Comparison of ENCODE assay signal across 10 cellular contexts in genomic region chr11:12149672-12150225, GRCh38. TPM values are rescaled to one million over a fixed set of nuclear protein-coding genes. Genes with fewer than 3 reads are reported as not detected.
A peak's percentile ranks its signal among the peaks of the same experiment; 100 is the strongest.
DNase-seq lines count a peak whose midpoint lies in the region; ATAC-seq, FAIRE-seq and TF ChIP-seq lines count a peak whose summit lies in the region.
"Had no signal": no experiment of that assay in that cellular context is flagged by ENCODE, and none has a peak within 500 bp of the region (broad histone marks: within the 10 kb centered on the region; RNA-seq: fewer than 3 reads in every experiment).

No MANE protein-coding gene starts in this region.

- peak; percentile 59 for ATAC-seq in HepG2
- ATAC-seq in right lobe of liver = no peak
- no peak for ATAC-seq in HG03097 (IDR thresholded peaks at IDR 0.05; ENCODE audit: low FRiP score, unreplicated experiment)

- no peak for FAIRE-seq in HepG2 (lab: Jason Lieb, UNC)

- WGBS in HepG2 (ENCODE audit: low lambda C conversion rate) = 21% methylated on average over 6 of the region's 6 CpGs
- WGBS in right lobe of liver (ENCODE audit: insufficient coverage, low coverage, low lambda C conversion rate, missing lambda C conversion rate) = 73% methylated on average over 6 of the region's 6 CpGs
- 66 to 68% methylated on average over 6 of the region's 6 CpGs for WGBS in transverse colon (ENCODE audit: low coverage in 1 of 2), 2 donors

- TF ChIP-seq CTCF in HepG2 (CRISPR knock-in tag; IDR thresholded peaks at IDR 0.05) (no peak), right lobe of liver (IDR thresholded peaks at IDR 0.05) (no peak), transverse colon (IDR thresholded peaks at IDR 0.05) (no peak)

- H3K27me3 ChIP-seq in HepG2 (ENCODE audit: control insufficient read depth in 1 of 2, insufficient read depth in 2 of 2, low read length in 2 of 2) (no peaks in the 10 kb centered on the region; a peak in 1 of 5 replicates), right lobe of liver (no peaks in the 10 kb centered on the region), transverse colon (no peaks in the 10 kb centered on the region)

- CTCF ChIA-PET in HepG2 (lab: Yijun Ruan, JAX; ENCODE audit: low intra/inter-chr PET ratio, low total read pairs) = no interaction called here

- H3K4me1 ChIP-seq in HepG2 (ENCODE audit: insufficient read depth, low read length) = peaks cover 20% of the 10 kb centered on the region
- H3K4me1 ChIP-seq in right lobe of liver = no peaks in the 10 kb centered on the region
- peaks cover 1 to 8% (median 5%) of the 10 kb centered on the region in 4 donors for H3K4me1 ChIP-seq in transverse colon

- TF ChIP-seq RAD21 in HepG2 (CRISPR knock-in tag; IDR thresholded peaks at IDR 0.05) = no peak

- BruUV-seq in HepG2 (replicated peaks; lab: Mats Ljungman, UMichigan) = no TSS peak

- intact Hi-C loops in HepG2 (cut with micrococcal nuclease; ENCODE audit: unreplicated experiment) (no loop called here), right lobe of liver (cut with DNase I) (no loop called here), transverse colon (cut with DNase I; ENCODE audit: low total_unique reads) (no loop called here)

- H3K4me3 ChIP-seq in HepG2 (replicated peaks in 1 of 3; ENCODE audit: insufficient read depth in 1 of 3, low read depth in 2 of 3, low read length in 3 of 3) = peak overlapping the region in 1 of 3 experiments; percentile 7; a peak in 1 of 6 replicates
- H3K4me3 ChIP-seq in right lobe of liver = no peak overlapping the region
- H3K4me3 ChIP-seq in transverse colon = no peak overlapping the region

- H3K9me3 ChIP-seq in HepG2 (ENCODE audit: low read length) = no peaks in the 10 kb centered on the region
- no peaks in the 10 kb centered on the region for H3K9me3 ChIP-seq in right lobe of liver
- H3K9me3 ChIP-seq in transverse colon = no peaks in the 10 kb centered on the region

- H3K79me2 ChIP-seq in HepG2 (ENCODE audit: insufficient read depth, low read length) = no peaks in the 10 kb centered on the region

- H3K36me3 ChIP-seq in HepG2 (replicated peaks in 1 of 2; ENCODE audit: control insufficient read depth in 1 of 2, insufficient read depth in 2 of 2, low read length in 2 of 2) = no peaks in the 10 kb centered on the region
- H3K36me3 ChIP-seq in right lobe of liver = no peaks in the 10 kb centered on the region
- H3K36me3 ChIP-seq in transverse colon = peaks cover 0 to 7% (median 0%) of the 10 kb centered on the region in 4 donors

- H3K27ac ChIP-seq in HepG2 (ENCODE audit: extremely low read length, insufficient read depth, low read length) (no peak overlapping the region), right lobe of liver (no peak overlapping the region), cingulate gyrus (ENCODE audit: low read depth, low read length) (peak overlapping the region; percentile 69), transverse colon (no peak overlapping the region)

- TF ChIP-seq POLR2A in HepG2 (IDR thresholded peaks at IDR 0.05; ENCODE audit: insufficient read depth in 1 of 2, low read depth in 2 of 2, low read length in 2 of 2) (no peak), right lobe of liver (IDR thresholded peaks at IDR 0.05) (no peak), transverse colon (IDR thresholded peaks at IDR 0.05) (no peak)

- H3K9ac ChIP-seq in HepG2 (ENCODE audit: insufficient read depth, low read depth, low read length) = no peak overlapping the region

- POLR2A ChIA-PET in HepG2 (lab: Yijun Ruan, JAX) = no interaction called here

- peak overlapping the region; percentile 41 for H3K4me2 ChIP-seq in HepG2 (ENCODE audit: low read depth, low read length)

- no peak overlapping the region for H2AFZ ChIP-seq in HepG2 (ENCODE audit: low read length)

- no peak for TF ChIP-seq EP300 in HepG2 (IDR thresholded peaks at IDR 0.05; ENCODE audit: low read depth in 2 of 2, low read length in 2 of 2)
- TF ChIP-seq EP300 in HepG2 (CRISPR knock-in tag; IDR thresholded peaks at IDR 0.05; ENCODE audit: borderline replicate concordance) = no peak
- TF ChIP-seq EP300 in transverse colon (IDR thresholded peaks at IDR 0.05; ENCODE audit: low read depth) = no peak

- in situ Hi-C loops in HepG2 (cut with HindIII; ENCODE audit: extremely low pct_ligation_motif_present, low pct_unique_long_range_greater_than_20kb) (no loop called here), transverse colon (cut with MboI; ENCODE audit: low pct_ligation_motif_present in 1 of 4, low pct_unique_long_range_greater_than_20kb in 1 of 4, low sequenced_read_pairs in 3 of 4) (no loop called here)

- DNase-seq in HepG2 (ENCODE audit: low spot score) (no peak), right lobe of liver (no peak), NOMO-1 treated with DMSO at 0.1 percent for 48 hours (lab: John Stamatoyannopoulos, UW; ENCODE audit: unreplicated experiment) (peak; percentile 60), transverse colon (peak; percentile 1), COLO668 (lab: John Stamatoyannopoulos, UW; ENCODE audit: unreplicated experiment) (no peak), islet precursor cell (no peak)
- DNase-seq: activated gamma-delta T cell treated with Interleukin-2 at 50 U/mL for 16 hours, HCEC 1CT had no signal

- H4K20me1 ChIP-seq in HepG2 (ENCODE audit: insufficient read depth, low read length) = no peaks in the 10 kb centered on the region

TF ChIP-seq in HepG2, 621 proteins besides CTCF, POLR2A, EP300 and RAD21 (continues in another document):
- TF ChIP-seq ZBTB49 (CRISPR knock-in tag; IDR thresholded peaks at IDR 0.05; ENCODE audit: borderline replicate concordance) (no peak), ZNF678 (CRISPR knock-in tag; IDR thresholded peaks at IDR 0.05) (no peak), MAFK (conservative IDR thresholded peaks at IDR 0.05 in 1 of 2, IDR thresholded peaks at IDR 0.05 in 1 of 2; ENCODE audit: low read length in 2 of 2) (no peak), ATF5 (CRISPR knock-in tag; IDR thresholded peaks at IDR 0.05; ENCODE audit: low read depth) (no peak), ZNF670 (CRISPR knock-in tag; IDR thresholded peaks at IDR 0.05; ENCODE audit: borderline replicate concordance) (no peak), CENPBD1 (CRISPR knock-in tag; IDR thresholded peaks at IDR 0.05; ENCODE audit: borderline replicate concordance, low read depth) (no peak), NR0B2 (CRISPR knock-in tag; IDR thresholded peaks at IDR 0.05) (no peak)

RNA-seq across cellular contexts. Expression of gene MICAL2, which starts 39.4 kb away (rescaled TPM):
- total RNA-seq in HepG2 (2016; rRNA removed; fragmentation: Illumina TruSeq; extraction: Trizol) = 1.1 and 1.4 TPM in 2 replicates
- total RNA-seq in HepG2 (2016; cell fraction: cytosol; rRNA removed; fragmentation: Illumina TruSeq; extraction: Trizol; ENCODE audit: low read depth) = 0.18 and 0.51 TPM in 2 replicates
- total RNA-seq in HepG2 (2016; cell fraction: insoluble cytoplasmic fraction; rRNA removed; fragmentation: Illumina TruSeq; extraction: Trizol) = 1.1 and 1.7 TPM in 2 replicates
- 1.1 and 1.3 TPM in 2 replicates for total RNA-seq in HepG2 (2016; cell fraction: membrane; rRNA removed; fragmentation: Illumina TruSeq; extraction: Trizol)
- total RNA-seq in HepG2 (2016; cell fraction: nucleus; rRNA removed; fragmentation: Illumina TruSeq; extraction: Trizol) = 1.6 and 3.7 TPM in 2 replicates
- polyA plus RNA-seq in HepG2 (2011; rRNA removed) = 0.59 and 0.78 TPM in 2 replicates
- 0.46 and 0.50 TPM in 2 replicates for polyA plus RNA-seq in HepG2 (2011; cell fraction: cytosol; rRNA removed)
- polyA plus RNA-seq in HepG2 (2011; cell fraction: nucleus; rRNA removed) = 0.61 and 0.97 TPM in 2 replicates
- polyA plus RNA-seq in HepG2 (2012) = 0.48 and 1.6 TPM in 2 replicates
- polyA plus RNA-seq in HepG2 (2016; cell fraction: cytosol; fragmentation: Illumina TruSeq; extraction: Trizol; ENCODE audit: low read depth) = 0.29 and 0.53 TPM in 2 replicates
- 0.73 and 1.3 TPM in 2 replicates for polyA plus RNA-seq in HepG2 (2016; cell fraction: insoluble cytoplasmic fraction; fragmentation: Illumina TruSeq; extraction: Trizol; ENCODE audit: low read depth)
- 0.34 and 0.39 TPM in 2 replicates for polyA plus RNA-seq in HepG2 (2016; cell fraction: membrane; fragmentation: Illumina TruSeq; extraction: Trizol; ENCODE audit: low read depth)
- 1.2 and 2.1 TPM in 2 replicates for polyA plus RNA-seq in HepG2 (2016; cell fraction: nucleus; fragmentation: Illumina TruSeq; extraction: Trizol; ENCODE audit: insufficient read depth, low read depth)
- polyA minus RNA-seq in HepG2 (2011; rRNA and poly(A)+ RNA removed; ENCODE audit: low replicate concordance) = 1.6 and 8.6 TPM in 2 replicates
- 0.70 and 2.7 TPM in 2 replicates for polyA minus RNA-seq in HepG2 (2011; cell fraction: cytosol; rRNA and poly(A)+ RNA removed)
- polyA minus RNA-seq in HepG2 (2011; cell fraction: nucleus; rRNA and poly(A)+ RNA removed) = 2.4 and 3.5 TPM in 2 replicates
- total RNA-seq in right lobe of liver = 10 to 100 TPM; 17.0 to 50.7 (median 35.9) TPM
- 100 to 1,000 TPM; 309 to 483 (median 316) TPM for total RNA-seq in transverse colon

Comparison
In these comparisons a context has a peak if more than half of its experiments do, and no peak if none do; other contexts are left out.
1. DNase-seq: peak in NOMO-1 treated with DMSO at 0.1 percent for 48 hours (single experiment) and transverse colon (single experiment); none in HepG2 (single experiment), right lobe of liver (0 of 3), COLO668 (single experiment) and islet precursor cell (single experiment).